9 cellular contexts compared by ENCODE assay signal in the genomic region with DNA sequence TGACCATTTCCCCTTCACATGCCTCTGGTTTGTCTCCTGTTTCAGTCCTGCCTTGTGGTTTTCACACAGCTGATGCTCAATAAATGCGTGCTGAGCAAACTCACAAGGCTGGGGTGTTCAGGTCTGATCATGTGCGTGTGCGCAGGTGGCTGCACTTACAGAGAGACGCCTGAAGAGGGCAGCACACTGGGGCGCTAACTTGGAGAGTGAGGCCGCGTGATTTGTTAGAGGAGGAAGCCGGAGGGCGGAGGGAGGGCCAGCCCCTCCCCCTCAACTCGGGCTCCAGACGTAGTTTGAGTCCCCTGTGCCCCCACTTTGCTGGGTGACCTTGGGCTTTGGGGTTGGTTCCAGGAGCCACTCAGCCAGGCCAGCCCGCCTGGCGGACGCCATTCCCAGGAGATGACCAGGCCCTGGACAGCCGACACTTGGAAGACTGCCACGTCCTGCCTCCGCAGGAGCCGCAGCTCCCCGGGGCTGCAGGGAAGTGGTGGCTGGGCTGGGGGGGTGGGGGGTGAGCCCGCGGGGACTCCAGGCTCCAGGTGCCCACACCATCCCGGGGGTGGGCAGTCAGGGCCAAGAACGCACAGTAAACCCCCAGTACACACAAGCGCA. TPM values are rescaled to one million over a fixed set of nuclear protein-coding genes. Genes with fewer than 3 reads are reported as not detected.
DNase-seq lines count a peak whose midpoint lies in the region; ATAC-seq and TF ChIP-seq lines count a peak whose summit lies in the region.
"Not testable (repeated sequence)": the region's sequence is repeated elsewhere in the genome, so short reads cannot be mapped to it uniquely, and the experiment has no call there.
"Had no signal": no experiment of that assay in that cellular context is flagged by ENCODE, and none has a peak within 500 bp of the region (broad histone marks: within the 10 kb centered on the region; RNA-seq: fewer than 3 reads in every experiment).

No MANE protein-coding gene starts in this region.

- not testable (repeated sequence) for H3K4me3 Mint-ChIP-seq in activated CD8-positive, alpha-beta T cell treated with anti-CD3 and anti-CD28 coated beads for 36 hours; naive thymus-derived CD4-positive, alpha-beta T cell

- not testable (repeated sequence) for H3K36me3 Mint-ChIP-seq in activated CD8-positive, alpha-beta T cell treated with anti-CD3 and anti-CD28 coated beads for 36 hours (ENCODE audit: low read depth); naive thymus-derived CD4-positive, alpha-beta T cell

- CTCF ChIA-PET in activated CD8-positive, alpha-beta T cell treated with anti-CD3 and anti-CD28 coated beads for 36 hours (lab: Charles Lee); naive thymus-derived CD4-positive, alpha-beta T cell (lab: Charles Lee): not testable (repeated sequence)

- not testable (repeated sequence) for H3K27me3 Mint-ChIP-seq in activated CD8-positive, alpha-beta T cell treated with anti-CD3 and anti-CD28 coated beads for 36 hours; naive thymus-derived CD4-positive, alpha-beta T cell

- TF ChIP-seq CTCF in activated CD8-positive, alpha-beta T cell treated with anti-CD3 and anti-CD28 coated beads for 36 hours (IDR thresholded peaks at IDR 0.05), result not testable (repeated sequence)

- intact Hi-C loops in activated CD8-positive, alpha-beta T cell treated with anti-CD3 and anti-CD28 coated beads for 36 hours (cut with micrococcal nuclease); Right ventricle myocardium inferior (cut with DNase I); naive thymus-derived CD4-positive, alpha-beta T cell (cut with micrococcal nuclease): not testable (repeated sequence)

- not testable (repeated sequence) for H3K9me3 ChIP-seq in naive thymus-derived CD4-positive, alpha-beta T cell (ENCODE audit: control insufficient read depth in 2 of 3, low read length in 3 of 3)

- POLR2A ChIA-PET in activated CD8-positive, alpha-beta T cell treated with anti-CD3 and anti-CD28 coated beads for 36 hours (lab: Charles Lee); naive thymus-derived CD4-positive, alpha-beta T cell (lab: Charles Lee): not testable (repeated sequence)

- not testable (repeated sequence) for H3K27ac Mint-ChIP-seq in activated CD8-positive, alpha-beta T cell treated with anti-CD3 and anti-CD28 coated beads for 36 hours; naive thymus-derived CD4-positive, alpha-beta T cell

- not testable (repeated sequence) for H3K4me1 Mint-ChIP-seq in activated CD8-positive, alpha-beta T cell treated with anti-CD3 and anti-CD28 coated beads for 36 hours (ENCODE audit: low read depth); naive thymus-derived CD4-positive, alpha-beta T cell

- H3K4me3 ChIP-seq in naive thymus-derived CD4-positive, alpha-beta T cell (ENCODE audit: low read length), result not testable (repeated sequence)

- not testable (repeated sequence) for DNase-seq in activated CD8-positive, alpha-beta T cell treated with anti-CD3 and anti-CD28 coated beads for 36 hours; Right ventricle myocardium inferior (ENCODE audit: missing footprints); naive thymus-derived CD4-positive, alpha-beta T cell

- H3K27ac ChIP-seq in naive thymus-derived CD4-positive, alpha-beta T cell (ENCODE audit: low read depth, low read length), result not testable (repeated sequence)

- H3K27me3 ChIP-seq in naive thymus-derived CD4-positive, alpha-beta T cell (ENCODE audit: control insufficient read depth in 2 of 2, insufficient read depth in 2 of 2, low read length in 2 of 2), result not testable (repeated sequence)

- ATAC-seq in GM18868 (IDR thresholded peaks at IDR 0.05; ENCODE audit: unreplicated experiment) (peak; percentile 59), GM21515 (IDR thresholded peaks at IDR 0.05; ENCODE audit: unreplicated experiment) (peak; percentile 38), HG02840 (IDR thresholded peaks at IDR 0.05; ENCODE audit: low FRiP score, unreplicated experiment) (peak; percentile 50), HG03439 (IDR thresholded peaks at IDR 0.05; ENCODE audit: unreplicated experiment) (peak; percentile 55), Right ventricle myocardium inferior (peak; percentile 91)
- ATAC-seq in activated CD8-positive, alpha-beta T cell treated with anti-CD3 and anti-CD28 coated beads for 36 hours, result peak; percentile 95
- peak; percentile 99 for ATAC-seq in naive thymus-derived CD4-positive, alpha-beta T cell

- H3K4me1 ChIP-seq in naive thymus-derived CD4-positive, alpha-beta T cell (ENCODE audit: control insufficient read depth in 2 of 2, insufficient read depth in 2 of 2, low read length in 2 of 2), result not testable (repeated sequence)

- H3K36me3 ChIP-seq in naive thymus-derived CD4-positive, alpha-beta T cell (ENCODE audit: control insufficient read depth in 2 of 3, insufficient read depth in 3 of 3, low read length in 3 of 3), result not testable (repeated sequence)

- H3K9me3 Mint-ChIP-seq in activated CD8-positive, alpha-beta T cell treated with anti-CD3 and anti-CD28 coated beads for 36 hours; naive thymus-derived CD4-positive, alpha-beta T cell: not testable (repeated sequence)

RNA-seq across cellular contexts. Expression of a gene that starts 14.3 kb away (rescaled TPM):
- 10 to 100 TPM; 11.9 to 12.2 TPM for total RNA-seq in activated CD8-positive, alpha-beta T cell treated with anti-CD3 and anti-CD28 coated beads for 36 hours
- total RNA-seq in Right ventricle myocardium inferior, result 2.0 TPM
- total RNA-seq in naive thymus-derived CD4-positive, alpha-beta T cell, result 10 to 100 TPM; 31.9 to 85.5 (median 45.6) TPM
- polyA plus RNA-seq in naive thymus-derived CD4-positive, alpha-beta T cell, result 100 to 1,000 TPM in 1 of 2 donors, 10 to 100 TPM in 1; 97.6 to 162 TPM
- total RNA-seq: NCI-H460, smooth muscle cell had no signal

RNA-seq across cellular contexts. Expression of a gene that starts 27.9 kb away (rescaled TPM):
- total RNA-seq in activated CD8-positive, alpha-beta T cell treated with anti-CD3 and anti-CD28 coated beads for 36 hours, result 10 to 100 TPM; 11.9 to 12.1 TPM
- 2.7 TPM for total RNA-seq in Right ventricle myocardium inferior
- 1 to 10 TPM; 3.9 to 9.1 (median 6.9) TPM for total RNA-seq in naive thymus-derived CD4-positive, alpha-beta T cell
- polyA plus RNA-seq in naive thymus-derived CD4-positive, alpha-beta T cell, result 1 to 10 TPM; 1.6 to 3.6 TPM

Comparison
In these comparisons a context has a peak if more than half of its experiments do, and no peak if none do; other contexts are left out.
1. ATAC-seq: peak in every context shown above with its lines; median percentile 99 in naive thymus-derived CD4-positive, alpha-beta T cell; 95 in activated CD8-positive, alpha-beta T cell treated with anti-CD3 and anti-CD28 coated beads for 36 hours; 91 in Right ventricle myocardium inferior; 59 in GM18868; 55 in HG03439; 50 in HG02840; 38 in GM21515.